Comparison of ENCODE assay signal across 7 cellular contexts in the genomic region with DNA sequence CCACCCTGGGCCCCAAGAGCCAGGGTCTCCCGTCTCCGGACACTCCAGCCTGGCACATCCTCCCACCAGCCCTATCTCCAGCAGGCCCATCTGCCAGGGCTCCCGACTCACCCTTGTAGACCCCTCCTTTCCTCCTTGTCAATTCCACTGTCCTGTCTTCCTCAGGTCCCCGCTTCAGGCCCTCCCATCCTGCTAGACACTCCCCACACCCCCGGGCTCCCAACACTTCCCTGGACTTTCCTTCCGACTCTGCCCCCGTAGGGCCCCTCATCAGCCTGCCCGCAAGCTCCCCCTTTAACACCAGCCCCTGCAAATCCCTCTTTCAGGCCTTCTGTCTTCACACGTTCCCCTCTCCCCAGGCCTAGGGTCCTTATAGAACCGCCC. TPM values are rescaled to one million over a fixed set of nuclear protein-coding genes. Genes with fewer than 3 reads are reported as not detected.
DNase-seq lines count a peak whose midpoint lies in the region; ATAC-seq and TF ChIP-seq lines count a peak whose summit lies in the region.
"Had no signal": no experiment of that assay in that cellular context is flagged by ENCODE, and none has a peak within 500 bp of the region (broad histone marks: within the 10 kb centered on the region; RNA-seq: fewer than 3 reads in every experiment).

No MANE protein-coding gene starts in this region.

- TF ChIP-seq CTCF in BJ (IDR thresholded peaks at IDR 0.05; ENCODE audit: insufficient read depth, low read depth, low read length) (no peak), WI38 (IDR thresholded peaks at IDR 0.05; ENCODE audit: low read depth, low read length) (no peak), lower lobe of right lung (IDR thresholded peaks at IDR 0.05) (no peak)

- H3K4me3 ChIP-seq in BJ (ENCODE audit: low read depth, low read length) (peak overlapping the region; percentile 76), WI38 (ENCODE audit: low read depth, low read length) (peak overlapping the region; percentile 75), lower lobe of right lung (peak overlapping the region; percentile 67)

- peak overlapping the region; percentile 56 for H3K27ac ChIP-seq in lower lobe of right lung

- CTCF ChIA-PET in BJ (lab: Yijun Ruan, JAX): no interaction called here

- DNase-seq in BJ (ENCODE audit: low read depth): no peak
- DNase-seq in lower lobe of right lung: no peak
- no peak for DNase-seq in cerebellum (ENCODE audit: low spot score)
- no peak for DNase-seq in NCI-H1694 treated with DMSO at 0.1 percent for 48 hours (lab: John Stamatoyannopoulos, UW)

- H3K36me3 ChIP-seq in BJ (ENCODE audit: control insufficient read depth, insufficient read depth, low read length) (peaks cover 4% of the 10 kb centered on the region; the same call in 1 of the 2 replicates), lower lobe of right lung (peaks cover 12% of the 10 kb centered on the region)

- intact Hi-C loops in lower lobe of right lung (cut with DNase I): no loop called here

- POLR2A ChIA-PET in BJ (lab: Charles Lee): no interaction called here

- no peak for ATAC-seq in lower lobe of right lung
- no peak for ATAC-seq in GM18867 (IDR thresholded peaks at IDR 0.05; ENCODE audit: unreplicated experiment)

- no peaks in the 10 kb centered on the region for H3K9me3 ChIP-seq in lower lobe of right lung
- H3K9me3 ChIP-seq: neutrophil had no signal

- H3K27me3 ChIP-seq in BJ (ENCODE audit: control insufficient read depth, insufficient read depth, low read length) (no peaks in the 10 kb centered on the region), lower lobe of right lung (ENCODE audit: low read depth) (no peaks in the 10 kb centered on the region)
- H3K27me3 ChIP-seq: neutrophil had no signal

- H3K4me1 ChIP-seq in lower lobe of right lung: peaks cover 13% of the 10 kb centered on the region

RNA-seq across cellular contexts. Expression of gene PRAF2, which starts 1.1 kb away (rescaled TPM):
- polyA plus RNA-seq in BJ (2011; rRNA removed): 41.4 and 48.8 TPM in 2 replicates
- polyA minus RNA-seq in BJ (2011; rRNA and poly(A)+ RNA removed): 28.3 and 44.3 TPM in 2 replicates
- total RNA-seq in lower lobe of right lung (17.4 TPM), cerebellum (9.0 TPM)

RNA-seq across cellular contexts. Expression of gene WDR45, which starts 7.0 kb away (rescaled TPM):
- 107 and 165 TPM in 2 replicates for polyA plus RNA-seq in BJ (2011; rRNA removed)
- polyA minus RNA-seq in BJ (2011; rRNA and poly(A)+ RNA removed): 68.5 and 116 TPM in 2 replicates
- total RNA-seq in lower lobe of right lung (54.8 TPM), cerebellum (19.2 TPM)

RNA-seq across cellular contexts. Expression of gene CCDC120, which starts 13.9 kb away (rescaled TPM):
- 0.49 and 0.96 TPM in 2 replicates for polyA plus RNA-seq in BJ (2011; rRNA removed)
- 0.38 and 0.57 TPM in 2 replicates for polyA minus RNA-seq in BJ (2011; rRNA and poly(A)+ RNA removed)
- total RNA-seq in lower lobe of right lung (9.5 TPM), cerebellum (4.3 TPM)

RNA-seq across cellular contexts. Expression of gene TFE3, which starts 29.5 kb away (rescaled TPM):
- polyA plus RNA-seq in BJ (2011; rRNA removed): 20.8 and 26.4 TPM in 2 replicates
- polyA minus RNA-seq in BJ (2011; rRNA and poly(A)+ RNA removed): 31.8 and 39.2 TPM in 2 replicates
- total RNA-seq in lower lobe of right lung: 51.4 TPM
- 10.8 TPM for total RNA-seq in cerebellum

RNA-seq across cellular contexts. Expression of gene GPKOW, which starts 50.8 kb away (rescaled TPM):
- polyA plus RNA-seq in BJ (2011; rRNA removed): 28.2 and 33.1 TPM in 2 replicates
- polyA minus RNA-seq in BJ (2011; rRNA and poly(A)+ RNA removed): 10.0 and 13.1 TPM in 2 replicates
- total RNA-seq in lower lobe of right lung (19.1 TPM), cerebellum (13.2 TPM)
